In the genomic region with DNA sequence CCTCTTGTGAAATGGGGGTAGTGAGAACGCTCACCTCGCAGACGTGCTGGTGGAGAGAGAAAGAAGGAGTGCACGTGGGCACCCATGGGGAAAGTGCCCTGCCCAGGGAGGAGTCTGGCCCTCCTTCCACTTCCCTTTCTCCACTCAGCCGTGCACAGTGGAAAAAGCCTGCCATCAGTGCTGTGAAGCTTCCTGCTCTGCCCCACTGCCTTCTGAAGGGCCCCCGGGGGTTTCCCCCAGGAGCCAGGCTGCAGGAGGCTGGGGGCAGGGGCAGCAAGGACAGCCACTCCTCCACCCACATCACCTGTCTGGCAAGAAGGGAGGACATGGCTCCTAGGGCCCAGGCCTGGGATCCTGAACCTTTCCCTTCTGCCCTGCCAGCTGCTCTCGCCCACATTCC, we compare ENCODE assay signal across 1 cellular context.
TF ChIP-seq lines count a peak whose summit lies in the region.

No MANE protein-coding gene starts in this region.

TF ChIP-seq in H1, 55 proteins besides CTCF, POLR2A, EP300 and RAD21:
- TF ChIP-seq CEBPB (IDR thresholded peaks at IDR 0.05; ENCODE audit: low read depth, low read length) (no peak), GABPA (IDR thresholded peaks at IDR 0.05; ENCODE audit: borderline replicate concordance, insufficient read depth, low read length) (no peak), PHF8 (conservative IDR thresholded peaks at IDR 0.05; ENCODE audit: low read depth, low read length) (no peak), BRCA1 (IDR thresholded peaks at IDR 0.05; ENCODE audit: low read depth, low read length) (no peak), JUND (IDR thresholded peaks at IDR 0.05; ENCODE audit: low read length) (no peak), POU5F1 (IDR thresholded peaks at IDR 0.05; ENCODE audit: low read depth, low read length) (no peak), TEAD4 (IDR thresholded peaks at IDR 0.05; ENCODE audit: low read depth, low read length) (no peak), EZH2 (IDR thresholded peaks at IDR 0.05; ENCODE audit: low read depth, low read length, severe bottlenecking) (no peak), KDM5A (IDR thresholded peaks at IDR 0.05; ENCODE audit: low read length) (no peak), NRF1 (IDR thresholded peaks at IDR 0.05; ENCODE audit: low read depth, low read length) (no peak), POLR2AphosphoS5 (IDR thresholded peaks at IDR 0.05; ENCODE audit: low read depth, low read length) (no peak), RFX5 (IDR thresholded peaks at IDR 0.05; ENCODE audit: borderline replicate concordance, low read depth, low read length) (no peak), RBBP5 (IDR thresholded peaks at IDR 0.05; ENCODE audit: borderline replicate concordance, low read depth, low read length) (no peak)
- TF ChIP-seq, protein P1, sequence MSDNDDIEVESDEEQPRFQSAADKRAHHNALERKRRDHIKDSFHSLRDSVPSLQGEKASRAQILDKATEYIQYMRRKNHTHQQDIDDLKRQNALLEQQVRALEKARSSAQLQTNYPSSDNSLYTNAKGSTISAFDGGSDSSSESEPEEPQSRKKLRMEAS (IDR thresholded peaks at IDR 0.05) = no peak
- TF ChIP-seq, protein P2, sequence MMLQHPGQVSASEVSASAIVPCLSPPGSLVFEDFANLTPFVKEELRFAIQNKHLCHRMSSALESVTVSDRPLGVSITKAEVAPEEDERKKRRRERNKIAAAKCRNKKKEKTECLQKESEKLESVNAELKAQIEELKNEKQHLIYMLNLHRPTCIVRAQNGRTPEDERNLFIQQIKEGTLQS (IDR thresholded peaks at IDR 0.05; ENCODE audit: insufficient read depth, low read depth, low read length) = no peak
- TF ChIP-seq, protein P3, sequence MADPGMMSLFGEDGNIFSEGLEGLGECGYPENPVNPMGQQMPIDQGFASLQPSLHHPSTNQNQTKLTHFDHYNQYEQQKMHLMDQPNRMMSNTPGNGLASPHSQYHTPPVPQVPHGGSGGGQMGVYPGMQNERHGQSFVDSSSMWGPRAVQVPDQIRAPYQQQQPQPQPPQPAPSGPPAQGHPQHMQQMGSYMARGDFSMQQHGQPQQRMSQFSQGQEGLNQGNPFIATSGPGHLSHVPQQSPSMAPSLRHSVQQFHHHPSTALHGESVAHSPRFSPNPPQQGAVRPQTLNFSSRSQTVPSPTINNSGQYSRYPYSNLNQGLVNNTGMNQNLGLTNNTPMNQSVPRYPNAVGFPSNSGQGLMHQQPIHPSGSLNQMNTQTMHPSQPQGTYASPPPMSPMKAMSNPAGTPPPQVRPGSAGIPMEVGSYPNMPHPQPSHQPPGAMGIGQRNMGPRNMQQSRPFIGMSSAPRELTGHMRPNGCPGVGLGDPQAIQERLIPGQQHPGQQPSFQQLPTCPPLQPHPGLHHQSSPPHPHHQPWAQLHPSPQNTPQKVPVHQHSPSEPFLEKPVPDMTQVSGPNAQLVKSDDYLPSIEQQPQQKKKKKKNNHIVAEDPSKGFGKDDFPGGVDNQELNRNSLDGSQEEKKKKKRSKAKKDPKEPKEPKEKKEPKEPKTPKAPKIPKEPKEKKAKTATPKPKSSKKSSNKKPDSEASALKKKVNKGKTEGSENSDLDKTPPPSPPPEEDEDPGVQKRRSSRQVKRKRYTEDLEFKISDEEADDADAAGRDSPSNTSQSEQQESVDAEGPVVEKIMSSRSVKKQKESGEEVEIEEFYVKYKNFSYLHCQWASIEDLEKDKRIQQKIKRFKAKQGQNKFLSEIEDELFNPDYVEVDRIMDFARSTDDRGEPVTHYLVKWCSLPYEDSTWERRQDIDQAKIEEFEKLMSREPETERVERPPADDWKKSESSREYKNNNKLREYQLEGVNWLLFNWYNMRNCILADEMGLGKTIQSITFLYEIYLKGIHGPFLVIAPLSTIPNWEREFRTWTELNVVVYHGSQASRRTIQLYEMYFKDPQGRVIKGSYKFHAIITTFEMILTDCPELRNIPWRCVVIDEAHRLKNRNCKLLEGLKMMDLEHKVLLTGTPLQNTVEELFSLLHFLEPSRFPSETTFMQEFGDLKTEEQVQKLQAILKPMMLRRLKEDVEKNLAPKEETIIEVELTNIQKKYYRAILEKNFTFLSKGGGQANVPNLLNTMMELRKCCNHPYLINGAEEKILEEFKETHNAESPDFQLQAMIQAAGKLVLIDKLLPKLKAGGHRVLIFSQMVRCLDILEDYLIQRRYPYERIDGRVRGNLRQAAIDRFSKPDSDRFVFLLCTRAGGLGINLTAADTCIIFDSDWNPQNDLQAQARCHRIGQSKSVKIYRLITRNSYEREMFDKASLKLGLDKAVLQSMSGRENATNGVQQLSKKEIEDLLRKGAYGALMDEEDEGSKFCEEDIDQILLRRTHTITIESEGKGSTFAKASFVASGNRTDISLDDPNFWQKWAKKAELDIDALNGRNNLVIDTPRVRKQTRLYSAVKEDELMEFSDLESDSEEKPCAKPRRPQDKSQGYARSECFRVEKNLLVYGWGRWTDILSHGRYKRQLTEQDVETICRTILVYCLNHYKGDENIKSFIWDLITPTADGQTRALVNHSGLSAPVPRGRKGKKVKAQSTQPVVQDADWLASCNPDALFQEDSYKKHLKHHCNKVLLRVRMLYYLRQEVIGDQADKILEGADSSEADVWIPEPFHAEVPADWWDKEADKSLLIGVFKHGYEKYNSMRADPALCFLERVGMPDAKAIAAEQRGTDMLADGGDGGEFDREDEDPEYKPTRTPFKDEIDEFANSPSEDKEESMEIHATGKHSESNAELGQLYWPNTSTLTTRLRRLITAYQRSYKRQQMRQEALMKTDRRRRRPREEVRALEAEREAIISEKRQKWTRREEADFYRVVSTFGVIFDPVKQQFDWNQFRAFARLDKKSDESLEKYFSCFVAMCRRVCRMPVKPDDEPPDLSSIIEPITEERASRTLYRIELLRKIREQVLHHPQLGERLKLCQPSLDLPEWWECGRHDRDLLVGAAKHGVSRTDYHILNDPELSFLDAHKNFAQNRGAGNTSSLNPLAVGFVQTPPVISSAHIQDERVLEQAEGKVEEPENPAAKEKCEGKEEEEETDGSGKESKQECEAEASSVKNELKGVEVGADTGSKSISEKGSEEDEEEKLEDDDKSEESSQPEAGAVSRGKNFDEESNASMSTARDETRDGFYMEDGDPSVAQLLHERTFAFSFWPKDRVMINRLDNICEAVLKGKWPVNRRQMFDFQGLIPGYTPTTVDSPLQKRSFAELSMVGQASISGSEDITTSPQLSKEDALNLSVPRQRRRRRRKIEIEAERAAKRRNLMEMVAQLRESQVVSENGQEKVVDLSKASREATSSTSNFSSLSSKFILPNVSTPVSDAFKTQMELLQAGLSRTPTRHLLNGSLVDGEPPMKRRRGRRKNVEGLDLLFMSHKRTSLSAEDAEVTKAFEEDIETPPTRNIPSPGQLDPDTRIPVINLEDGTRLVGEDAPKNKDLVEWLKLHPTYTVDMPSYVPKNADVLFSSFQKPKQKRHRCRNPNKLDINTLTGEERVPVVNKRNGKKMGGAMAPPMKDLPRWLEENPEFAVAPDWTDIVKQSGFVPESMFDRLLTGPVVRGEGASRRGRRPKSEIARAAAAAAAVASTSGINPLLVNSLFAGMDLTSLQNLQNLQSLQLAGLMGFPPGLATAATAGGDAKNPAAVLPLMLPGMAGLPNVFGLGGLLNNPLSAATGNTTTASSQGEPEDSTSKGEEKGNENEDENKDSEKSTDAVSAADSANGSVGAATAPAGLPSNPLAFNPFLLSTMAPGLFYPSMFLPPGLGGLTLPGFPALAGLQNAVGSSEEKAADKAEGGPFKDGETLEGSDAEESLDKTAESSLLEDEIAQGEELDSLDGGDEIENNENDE (IDR thresholded peaks at IDR 0.05; ENCODE audit: insufficient replicate concordance, low read length) = no peak
